In the genomic region with DNA sequence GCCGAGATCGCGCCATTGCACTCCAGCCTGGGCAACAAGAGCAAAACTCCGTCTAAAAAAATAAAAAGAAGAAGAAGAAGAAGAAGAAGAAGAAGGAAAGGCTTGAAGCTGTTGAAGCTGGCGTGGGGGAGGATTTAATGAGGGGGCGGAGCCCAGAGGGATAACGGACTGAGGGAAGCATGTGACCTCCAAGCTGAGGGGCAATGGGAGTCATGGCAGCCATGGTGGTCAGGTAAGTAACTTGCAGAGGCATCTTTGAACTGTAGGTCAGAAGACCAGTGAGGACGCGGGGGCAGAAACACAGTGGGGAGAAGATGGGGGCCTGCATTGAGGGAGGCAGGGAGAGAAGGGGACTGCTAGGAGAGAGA, we compare ENCODE assay signal across 9 cellular contexts. TPM values are rescaled to one million over a fixed set of nuclear protein-coding genes. Genes with fewer than 3 reads are reported as not detected.
DNase-seq lines count a peak whose midpoint lies in the region; ATAC-seq and TF ChIP-seq lines count a peak whose summit lies in the region.
"Had no signal": no experiment of that assay in that cellular context is flagged by ENCODE, and none has a peak within 500 bp of the region (broad histone marks: within the 10 kb centered on the region; RNA-seq: fewer than 3 reads in every experiment).

No MANE protein-coding gene starts in this region.

- H3K27me3 Mint-ChIP-seq in stimulated activated naive CD8-positive, alpha-beta T cell treated with anti-CD3 and anti-CD28 coated beads, Interleukin-15, amount 100 ng/mL, for 72 hours: peaks cover 21% of the 10 kb centered on the region

- ATAC-seq in HG03135 (IDR thresholded peaks at IDR 0.05; ENCODE audit: unreplicated experiment): peak; percentile 6
- ATAC-seq in stimulated activated naive CD8-positive, alpha-beta T cell treated with anti-CD3 and anti-CD28 coated beads, Interleukin-15, amount 100 ng/mL, for 72 hours: peak; percentile 12

- H3K36me3 ChIP-seq in esophagus muscularis mucosa (no peaks in the 10 kb centered on the region), ovary (no peaks in the 10 kb centered on the region)
- H3K36me3 ChIP-seq: right lobe of liver had no signal

- intact Hi-C loops in esophagus muscularis mucosa (cut with DNase I) (loop anchor here (5.0 kb wide), 1 partner anchor 92 kb away; no protein-coding TSS in a partner anchor), ovary (cut with DNase I) (loop anchor here in 3 of 4 donors (2.0 to 10.0 kb wide), 3 partner anchors 82 to 94 kb away; no protein-coding TSS in a partner anchor)

- no peaks in the 10 kb centered on the region for H3K9me3 ChIP-seq in esophagus muscularis mucosa
- no peaks in the 10 kb centered on the region for H3K9me3 ChIP-seq in ovary
- H3K9me3 ChIP-seq: right lobe of liver had no signal

- peak overlapping the region; percentile 82 to 84 for H3K4me3 Mint-ChIP-seq in stimulated activated naive CD8-positive, alpha-beta T cell treated with anti-CD3 and anti-CD28 coated beads, Interleukin-15, amount 100 ng/mL, for 72 hours

- no peak overlapping the region for H3K27ac ChIP-seq in esophagus muscularis mucosa (replicated peaks in 1 of 4)
- H3K27ac ChIP-seq in ovary: no peak overlapping the region
- H3K27ac ChIP-seq: right lobe of liver had no signal

- peaks cover 34% of the 10 kb centered on the region for H3K4me1 Mint-ChIP-seq in stimulated activated naive CD8-positive, alpha-beta T cell treated with anti-CD3 and anti-CD28 coated beads, Interleukin-15, amount 100 ng/mL, for 72 hours

- peak overlapping the region in 1 of 2 donors; percentile 71 for H3K27ac Mint-ChIP-seq in stimulated activated naive CD8-positive, alpha-beta T cell treated with anti-CD3 and anti-CD28 coated beads, Interleukin-15, amount 100 ng/mL, for 72 hours

- H3K4me3 ChIP-seq in foreskin fibroblast (ENCODE audit: low read depth in 1 of 2, low read length in 2 of 2): peak overlapping the region; percentile 42 to 64
- peak overlapping the region in 1 of 4 donors; percentile 50 for H3K4me3 ChIP-seq in esophagus muscularis mucosa
- no peak overlapping the region for H3K4me3 ChIP-seq in ovary

- H3K4me1 ChIP-seq in esophagus muscularis mucosa (peaks cover 7 to 16% (median 15%) of the 10 kb centered on the region in 4 donors), ovary (ENCODE audit: insufficient read depth) (peaks cover 2% of the 10 kb centered on the region)

- peaks cover 0 to 45% (median 5%) of the 10 kb centered on the region in 4 donors for H3K27me3 ChIP-seq in esophagus muscularis mucosa
- no peaks in the 10 kb centered on the region for H3K27me3 ChIP-seq in ovary
- H3K27me3 ChIP-seq: right lobe of liver had no signal

- no peak for TF ChIP-seq EP300 in esophagus muscularis mucosa (IDR thresholded peaks at IDR 0.05)
- TF ChIP-seq EP300 in ovary (IDR thresholded peaks at IDR 0.05): no peak

- DNase-seq in CD1c-positive myeloid dendritic cell (ENCODE audit: extremely low spot score) (peak; percentile 33), UCSD-AML1 (lab: John Stamatoyannopoulos, UW; ENCODE audit: unreplicated experiment) (peak; percentile 33), foreskin fibroblast (peak; percentile 20 to 52), esophagus muscularis mucosa (ENCODE audit: extremely low spot score) (no peak), AG08395 (ENCODE audit: low spot score) (no peak), ovary (no peak)
- DNase-seq in stimulated activated naive CD8-positive, alpha-beta T cell treated with anti-CD3 and anti-CD28 coated beads, Interleukin-15, amount 100 ng/mL, for 72 hours: peak in 1 of 2 donors; percentile 42

- TF ChIP-seq CTCF in foreskin fibroblast (IDR thresholded peaks at IDR 0.05; ENCODE audit: low read depth, low read length) (no peak), esophagus muscularis mucosa (IDR thresholded peaks at IDR 0.05) (no peak), ovary (IDR thresholded peaks at IDR 0.05) (no peak)

- H3K9me3 Mint-ChIP-seq in stimulated activated naive CD8-positive, alpha-beta T cell treated with anti-CD3 and anti-CD28 coated beads, Interleukin-15, amount 100 ng/mL, for 72 hours: no peaks in the 10 kb centered on the region

- WGBS in esophagus muscularis mucosa: 45% methylated on average over 9 of the region's 9 CpGs
- WGBS in ovary, 3 donors: 16 to 23% (median 19%) methylated on average over 9 of the region's 9 CpGs

- TF ChIP-seq POLR2A in esophagus muscularis mucosa (IDR thresholded peaks at IDR 0.05; ENCODE audit: low read depth) (no peak), ovary (IDR thresholded peaks at IDR 0.05) (no peak)

RNA-seq across cellular contexts. Expression of a gene that starts 13.3 kb away (rescaled TPM):
- total RNA-seq in esophagus muscularis mucosa (10 to 100 TPM; 34.8 to 46.7 (median 41.6) TPM), ovary (10 to 100 TPM; 13.9 to 49.1 (median 19.3) TPM)
- polyA plus RNA-seq in ovary: 1 to 10 TPM in 1 of 2 donors, not detected in 1; 8.6 TPM

RNA-seq across cellular contexts. Expression of a gene that starts 15.5 kb away (rescaled TPM):
- total RNA-seq in esophagus muscularis mucosa (under 1 TPM in 1 of 4 donors, not detected in 3; 0.34 TPM), ovary (under 1 TPM in 4 of 7 donors, not detected in 3; 0.15 to 0.57 (median 0.35) TPM)
- under 1 TPM in 1 of 2 donors, not detected in 1; 0.31 TPM for polyA plus RNA-seq in ovary

Comparison
In these comparisons a context has a peak if more than half of its experiments do, and no peak if none do; other contexts are left out.
1. DNase-seq: peak in CD1c-positive myeloid dendritic cell (single experiment), UCSD-AML1 (single experiment) and foreskin fibroblast (2 of 2); none in esophagus muscularis mucosa (single experiment), AG08395 (single experiment) and ovary (0 of 5).